In genomic region chr11:74936087-74936486, GRCh38 we compare ENCODE assay signal across 18 cellular contexts. TPM values are rescaled to one million over a fixed set of nuclear protein-coding genes. Genes with fewer than 3 reads are reported as not detected.
A peak's percentile ranks its signal among the peaks of the same experiment; 100 is the strongest.
DNase-seq lines count a peak whose midpoint lies in the region; ATAC-seq, FAIRE-seq and TF ChIP-seq lines count a peak whose summit lies in the region.
"Had no signal": no experiment of that assay in that cellular context is flagged by ENCODE, and none has a peak within 500 bp of the region (broad histone marks: within the 10 kb centered on the region; RNA-seq: fewer than 3 reads in every experiment).

No MANE protein-coding gene starts in this region.

- POLR2A ChIA-PET in GM12878 (lab: Charles Lee): no interaction called here

- in situ Hi-C loops in GM12878 (cut with MboI): no loop called here

- H3K27ac ChIP-seq in GM12878 (ENCODE audit: control insufficient read depth, insufficient read depth): no peak overlapping the region
- H3K27ac ChIP-seq in gastroesophageal sphincter: no peak overlapping the region
- H3K27ac ChIP-seq: Peyer's patch, SJSA1 had no signal

- no peak for TF ChIP-seq EP300 in GM12878 (IDR thresholded peaks at IDR 0.05; ENCODE audit: borderline replicate concordance in 1 of 2, control insufficient read depth in 1 of 2, low read depth in 2 of 2, low read length in 2 of 2)
- no peak for TF ChIP-seq EP300 in gastroesophageal sphincter (IDR thresholded peaks at IDR 0.05)

- H3K9ac ChIP-seq in GM12878 (ENCODE audit: control insufficient read depth, insufficient read depth, low read length): no peak overlapping the region

- H3K36me3 ChIP-seq in GM12878 (ENCODE audit: control insufficient read depth in 2 of 2, insufficient read depth in 2 of 2, low read length in 1 of 2) (peaks cover 2% of the 10 kb centered on the region in 2 experiments; a peak in 2 of 4 replicates), gastroesophageal sphincter (peaks cover 0 to 91% of the 10 kb centered on the region in 2 donors)
- H3K36me3 ChIP-seq: SJSA1 had no signal

- no peaks in the 10 kb centered on the region for H4K20me1 ChIP-seq in GM12878 (ENCODE audit: control insufficient read depth, insufficient read depth)

- H2AFZ ChIP-seq in GM12878 (ENCODE audit: control insufficient read depth, low read depth, low read length): no peak overlapping the region

- no peak for TF ChIP-seq CTCF in GM12865 (IDR thresholded peaks at IDR 0.05; ENCODE audit: insufficient read depth, low read depth, low read length, missing control alignments)
- no peak for TF ChIP-seq CTCF in GM12878 (IDR thresholded peaks at IDR 0.05 in 2 of 3, conservative IDR thresholded peaks at IDR 0.05 in 1 of 3; ENCODE audit: control insufficient read depth in 2 of 3, extremely low read depth in 1 of 3, insufficient read depth in 1 of 3, low read depth in 3 of 3, low read length in 3 of 3)
- TF ChIP-seq CTCF in gastroesophageal sphincter (IDR thresholded peaks at IDR 0.05): no peak

- H3K27me3 ChIP-seq in GM12878 (replicated peaks in 1 of 2; ENCODE audit: control insufficient read depth in 2 of 2, insufficient read depth in 2 of 2, low read length in 1 of 2) (no peaks in the 10 kb centered on the region), gastroesophageal sphincter (no peaks in the 10 kb centered on the region)
- H3K27me3 ChIP-seq: Peyer's patch, SJSA1 had no signal

- no peaks in the 10 kb centered on the region for H3K79me2 ChIP-seq in GM12878 (ENCODE audit: control insufficient read depth, insufficient read depth, low read length)

- TF ChIP-seq RAD21 in GM12878 (IDR thresholded peaks at IDR 0.05; ENCODE audit: insufficient read depth, low read depth, low read length): no peak

- H3K4me3 ChIP-seq in GM12865 (ENCODE audit: low read depth, low read length) (no peak overlapping the region), GM12878 (no peak overlapping the region), gastroesophageal sphincter (no peak overlapping the region)
- H3K4me3 ChIP-seq: Peyer's patch, SJSA1 had no signal

- H3K4me1 ChIP-seq in GM12878 (ENCODE audit: control insufficient read depth, insufficient read depth, low read length) (peaks cover 10% of the 10 kb centered on the region), gastroesophageal sphincter (peaks cover 0 to 7% (median 0%) of the 10 kb centered on the region in 3 donors)
- H3K4me1 ChIP-seq: Peyer's patch had no signal

- CTCF ChIA-PET in GM12878 (lab: Yijun Ruan, JAX): interaction anchor here (0.6 to 2.4 kb wide), 5 partner anchors 54 to 314 kb away, joined by 3 to 10 read pairs (median 3); no protein-coding TSS in a partner anchor

- intact Hi-C loops in GM12878 (cut with micrococcal nuclease; ENCODE audit: unreplicated experiment): no loop called here
- intact Hi-C loops in posterior cingulate gyrus (cut with DNase I): no loop called here

- RAD21 ChIA-PET in GM12878 (lab: Charles Lee; ENCODE audit: unreplicated experiment): interaction anchor here (0.6 to 1.0 kb wide), 3 partner anchors 10 to 66 kb away, joined by 3 read pairs; no protein-coding TSS in a partner anchor

- WGBS in GM12878 (ENCODE audit: insufficient coverage, insufficient replicate concordance, low lambda C conversion rate, missing lambda C conversion rate): 0% methylated on average over 2 of the region's 2 CpGs
- 55 to 68% methylated on average over 1 to 2 of the region's 2 CpGs for WGBS in gastroesophageal sphincter (ENCODE audit: low coverage in 1 of 2), 2 donors

- peak; percentile 54 for FAIRE-seq in GM12878 (lab: Jason Lieb, UNC)
- FAIRE-seq: H1 had no signal

- H3K9me3 ChIP-seq in GM12878 (replicated peaks; ENCODE audit: control insufficient read depth, insufficient read depth, low read length) (no peaks in the 10 kb centered on the region), gastroesophageal sphincter (no peaks in the 10 kb centered on the region)
- H3K9me3 ChIP-seq: Peyer's patch, SJSA1 had no signal

- H3K4me2 ChIP-seq in GM12878 (ENCODE audit: control insufficient read depth, insufficient read depth): no peak overlapping the region

- no peak for TF ChIP-seq POLR2A in GM12878 (IDR thresholded peaks at IDR 0.05; ENCODE audit: low read depth, low read length)
- no peak for TF ChIP-seq POLR2A in gastroesophageal sphincter (IDR thresholded peaks at IDR 0.05)

- ATAC-seq in GM12878 (peak; percentile 68), gastroesophageal sphincter (no peak), HG02642 (IDR thresholded peaks at IDR 0.05; ENCODE audit: poor library complexity, unreplicated experiment) (no peak)
- ATAC-seq: HCT116 had no signal

- DNase-seq in COLO668 (lab: John Stamatoyannopoulos, UW; ENCODE audit: unreplicated experiment) (peak; percentile 18), GM12865 (ENCODE audit: low read depth) (peak; percentile 45), NCI-H1105 (lab: John Stamatoyannopoulos, UW) (peak; percentile 5), GM12878 (ENCODE audit: low read depth, low spot score) (no peak), posterior cingulate gyrus (no peak)
- DNase-seq: CD4-positive, CD25-positive, alpha-beta regulatory T cell; COR-L47; DND-41; MM.1S; NCI-H1048; NCI-H1694; NCI-H2081; Peyer's patch had no signal

- no TSS peak for BruUV-seq in GM12878 (replicated peaks; lab: Mats Ljungman, UMichigan)

- SMC1A ChIA-PET in GM12878 (lab: Charles Lee; ENCODE audit: uncharacterized antibody, unreplicated experiment): interaction anchor here (0.9 kb wide), 1 partner anchor 312 kb away, joined by 3 read pairs; no protein-coding TSS in a partner anchor

TF ChIP-seq in GM12878, 131 proteins besides CTCF, POLR2A, EP300 and RAD21 (continues in another document):
- no peak for TF ChIP-seq EZH2 (IDR thresholded peaks at IDR 0.05; ENCODE audit: borderline replicate concordance, control insufficient read depth, low read depth, low read length)
- TF ChIP-seq SIX5 (IDR thresholded peaks at IDR 0.05; ENCODE audit: low read depth, low read length, severe bottlenecking): no peak
- TF ChIP-seq GABPA (IDR thresholded peaks at IDR 0.05; ENCODE audit: low read depth): no peak
- no peak for TF ChIP-seq CHD2 (IDR thresholded peaks at IDR 0.05; ENCODE audit: borderline replicate concordance, low read depth, low read length)
- TF ChIP-seq MTA2 (IDR thresholded peaks at IDR 0.05; ENCODE audit: low read depth): no peak

RNA-seq across cellular contexts. Expression of gene XRRA1, which starts 12.8 kb away (rescaled TPM):
- 20.4 and 26.9 TPM in 2 replicates for total RNA-seq in GM12878 (2013; cell fraction: nucleolus; rRNA removed)
- total RNA-seq in GM12878 (2014; rRNA removed) (3.7 and 4.1 TPM in 2 replicates), GM12878 (2014; rRNA removed; fragmentation: Illumina TruSeq; extraction: Trizol) (3.9 and 5.2 TPM in 2 replicates), GM12878 (2021) (7.3 and 11.0 TPM in 2 replicates), gastroesophageal sphincter (10 to 100 TPM in 3 of 4 donors, 1 to 10 TPM in 1; 9.6 to 33.0 (median 12.6) TPM)
- polyA plus RNA-seq in GM12878 (2011; ENCODE audit: low read depth): 2.0 TPM
- polyA plus RNA-seq in GM12878 (2011; rRNA removed) (3.2 and 4.6 TPM in 2 replicates), GM12878 (2014; fragmentation: Illumina TruSeq; extraction: Trizol) (4.6 and 5.9 TPM in 2 replicates), GM12878 (2014; fragmentation: Nextera tagmentation; extraction: Ambion mirVana) (1 to 10 TPM; 2.5 to 7.4 TPM), GM12878 (2014; rRNA removed) (3.1 and 3.9 TPM in 2 replicates), GM12878 (2016; fragmentation: Nextera tagmentation; extraction: Ambion mirVana) (1 to 10 TPM; 7.4 to 8.8 TPM)
- polyA plus RNA-seq in GM12878 (2011; cell fraction: cytosol; rRNA removed): 3.3 and 4.0 TPM in 2 replicates
- 7.3 and 10.9 TPM in 2 replicates for polyA plus RNA-seq in GM12878 (2011; cell fraction: nucleus; rRNA removed)
- 3.7 and 4.3 TPM in 2 replicates for polyA plus RNA-seq in GM12878 (2012)
- polyA minus RNA-seq in GM12878 (2011; rRNA and poly(A)+ RNA removed): 9.7 and 13.0 TPM in 2 replicates
- polyA minus RNA-seq in GM12878 (2011; cell fraction: cytosol; rRNA and poly(A)+ RNA removed): 2.9 and 4.3 TPM in 2 replicates
- polyA minus RNA-seq in GM12878 (2011; cell fraction: nucleus; rRNA and poly(A)+ RNA removed): 8.6 and 12.6 TPM in 2 replicates

RNA-seq across cellular contexts. Expression of gene SPCS2, which starts 13.0 kb away (rescaled TPM):
- total RNA-seq in GM12878 (2013; cell fraction: nucleolus; rRNA removed): 71.4 and 148 TPM in 2 replicates
- 40.7 and 48.3 TPM in 2 replicates for total RNA-seq in GM12878 (2014; rRNA removed)
- 52.9 and 53.6 TPM in 2 replicates for total RNA-seq in GM12878 (2014; rRNA removed; fragmentation: Illumina TruSeq; extraction: Trizol)
- total RNA-seq in GM12878 (2021): 143 and 145 TPM in 2 replicates
- polyA plus RNA-seq in GM12878 (2011; ENCODE audit: low read depth): 91.2 TPM
- 192 and 234 TPM in 2 replicates for polyA plus RNA-seq in GM12878 (2011; rRNA removed)
- 44.5 and 78.9 TPM in 2 replicates for polyA plus RNA-seq in GM12878 (2011; cell fraction: cytosol; rRNA removed)
- polyA plus RNA-seq in GM12878 (2011; cell fraction: nucleus; rRNA removed): 26.5 and 50.5 TPM in 2 replicates
- polyA plus RNA-seq in GM12878 (2012): 139 and 145 TPM in 2 replicates
- polyA plus RNA-seq in GM12878 (2014; fragmentation: Illumina TruSeq; extraction: Trizol): 176 and 220 TPM in 2 replicates
- 100 to 1,000 TPM; 429 to 430 TPM for polyA plus RNA-seq in GM12878 (2014; fragmentation: Nextera tagmentation; extraction: Ambion mirVana)
- 192 and 236 TPM in 2 replicates for polyA plus RNA-seq in GM12878 (2014; rRNA removed)
- 100 to 1,000 TPM; 636 to 661 TPM for polyA plus RNA-seq in GM12878 (2016; fragmentation: Nextera tagmentation; extraction: Ambion mirVana)
- 24.5 and 29.1 TPM in 2 replicates for polyA minus RNA-seq in GM12878 (2011; rRNA and poly(A)+ RNA removed)
- 14.6 and 14.7 TPM in 2 replicates for polyA minus RNA-seq in GM12878 (2011; cell fraction: cytosol; rRNA and poly(A)+ RNA removed)
- polyA minus RNA-seq in GM12878 (2011; cell fraction: nucleus; rRNA and poly(A)+ RNA removed): 4.5 and 15.3 TPM in 2 replicates
- 10 to 100 TPM; 27.2 to 49.5 (median 37.0) TPM for total RNA-seq in gastroesophageal sphincter

RNA-seq across cellular contexts. Expression of gene NEU3, which starts 52.6 kb away (rescaled TPM):
- 40.3 and 47.0 TPM in 2 replicates for total RNA-seq in GM12878 (2013; cell fraction: nucleolus; rRNA removed)
- 17.3 and 18.1 TPM in 2 replicates for total RNA-seq in GM12878 (2014; rRNA removed)
- 14.8 and 15.4 TPM in 2 replicates for total RNA-seq in GM12878 (2014; rRNA removed; fragmentation: Illumina TruSeq; extraction: Trizol)
- 13.3 and 13.9 TPM in 2 replicates for total RNA-seq in GM12878 (2021)
- 6.7 TPM for polyA plus RNA-seq in GM12878 (2011; ENCODE audit: low read depth)
- polyA plus RNA-seq in GM12878 (2011; rRNA removed): 13.4 and 14.8 TPM in 2 replicates
- 16.3 and 19.0 TPM in 2 replicates for polyA plus RNA-seq in GM12878 (2011; cell fraction: cytosol; rRNA removed)
- polyA plus RNA-seq in GM12878 (2011; cell fraction: nucleus; rRNA removed): 21.9 and 22.6 TPM in 2 replicates
- polyA plus RNA-seq in GM12878 (2012): 7.8 and 8.6 TPM in 2 replicates
- polyA plus RNA-seq in GM12878 (2014; fragmentation: Illumina TruSeq; extraction: Trizol): 13.4 and 13.9 TPM in 2 replicates
- 1 to 10 TPM; 2.5 TPM for polyA plus RNA-seq in GM12878 (2014; fragmentation: Nextera tagmentation; extraction: Ambion mirVana)
- polyA plus RNA-seq in GM12878 (2014; rRNA removed): 15.4 and 20.3 TPM in 2 replicates
- 10 to 100 TPM in 1 of 2 experiments, 1 to 10 TPM in 1; 9.7 to 11.0 TPM for polyA plus RNA-seq in GM12878 (2016; fragmentation: Nextera tagmentation; extraction: Ambion mirVana)
- polyA minus RNA-seq in GM12878 (2011; rRNA and poly(A)+ RNA removed): 26.6 and 33.3 TPM in 2 replicates
- polyA minus RNA-seq in GM12878 (2011; cell fraction: cytosol; rRNA and poly(A)+ RNA removed): 12.3 and 13.1 TPM in 2 replicates
- 14.0 and 25.3 TPM in 2 replicates for polyA minus RNA-seq in GM12878 (2011; cell fraction: nucleus; rRNA and poly(A)+ RNA removed)
- 1 to 10 TPM; 4.1 to 7.5 (median 6.0) TPM for total RNA-seq in gastroesophageal sphincter

Comparison
In these comparisons a context has a peak if more than half of its experiments do, and no peak if none do; other contexts are left out.
1. DNase-seq: peak in COLO668 (single experiment), GM12865 (single experiment) and NCI-H1105 (single experiment); none in GM12878 (single experiment) and posterior cingulate gyrus (0 of 10).